9 cellular contexts compared by ENCODE assay signal in the genomic region with DNA sequence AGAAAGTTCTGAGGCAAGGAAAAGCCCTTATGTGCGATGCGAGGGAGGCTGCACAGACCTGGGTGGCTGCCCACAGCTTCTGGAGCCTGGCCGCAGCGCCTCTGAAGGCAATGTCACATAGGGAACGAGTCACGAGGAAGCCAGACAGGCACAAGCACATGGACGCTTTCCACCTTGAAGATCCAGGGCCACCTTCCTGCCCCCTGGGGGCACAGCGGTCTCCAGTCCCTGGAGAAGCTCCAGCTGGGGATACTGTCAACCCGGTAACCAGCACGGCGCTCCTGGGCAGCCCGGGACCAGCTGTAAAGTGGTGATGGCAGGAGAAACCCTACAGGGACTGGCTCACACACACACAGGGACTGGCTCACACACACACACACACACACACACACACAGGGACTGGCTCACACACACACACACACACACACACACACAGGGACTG.
DNase-seq lines count a peak whose midpoint lies in the region; ATAC-seq and TF ChIP-seq lines count a peak whose summit lies in the region.
"Had no signal": no experiment of that assay in that cellular context is flagged by ENCODE, and none has a peak within 500 bp of the region (broad histone marks: within the 10 kb centered on the region; RNA-seq: fewer than 3 reads in every experiment).

No MANE protein-coding gene starts in this region.

- H3K27ac ChIP-seq in Panc1 (ENCODE audit: low read length) (no peak overlapping the region), parathyroid adenoma (no peak overlapping the region)

- peaks cover 15% of the 10 kb centered on the region for H3K9me3 Mint-ChIP-seq in T-helper 2 cell treated with Interferon-gamma antibody and Interleukin-4, amounts not matched to agents 5 μg/mL and 100 μg/mL, for 36 hours

- intact Hi-C loops in Panc1 (cut with micrococcal nuclease; ENCODE audit: unreplicated experiment) = no loop called here

- DNase-seq in AG10803 (ENCODE audit: low read depth) (peak; percentile 29), Panc1 (ENCODE audit: low read depth, low spot score) (no peak), foreskin fibroblast (peak in 1 of 2 donors; percentile 9)
- DNase-seq in T-helper 2 cell treated with Interferon-gamma antibody and Interleukin-4, amounts not matched to agents 5 μg/mL and 100 μg/mL, for 36 hours (ENCODE audit: low spot score) = no peak
- DNase-seq: activated T-cell treated with anti-CD3 and anti-CD28 coated beads, Interleukin-2, amount 50 U/mL, for 24 hours had no signal

- no peak overlapping the region for H3K27ac Mint-ChIP-seq in T-helper 2 cell treated with Interferon-gamma antibody and Interleukin-4, amounts not matched to agents 5 μg/mL and 100 μg/mL, for 36 hours
- H3K27ac Mint-ChIP-seq: activated T-cell treated with anti-CD3 and anti-CD28 coated beads, Interleukin-2, amount 50 U/mL, for 24 hours had no signal

- H3K4me1 ChIP-seq in Panc1 (ENCODE audit: control insufficient read depth, insufficient read depth, low read length) (peaks cover 3% of the 10 kb centered on the region; the same call in 1 of the 2 replicates), parathyroid adenoma (no peaks in the 10 kb centered on the region)

- CTCF ChIA-PET in Panc1 (lab: Charles Lee) = no interaction called here

- POLR2A ChIA-PET in Panc1 (lab: Charles Lee) = no interaction called here

- H3K4me3 ChIP-seq in AG10803 (ENCODE audit: low read length) = peak overlapping the region; percentile 53
- peak overlapping the region; percentile 15 to 44; a peak in 3 of 4 replicates for H3K4me3 ChIP-seq in Panc1 (ENCODE audit: low read depth in 2 of 2, low read length in 2 of 2)
- peak overlapping the region; percentile 41 to 44 for H3K4me3 ChIP-seq in foreskin fibroblast (ENCODE audit: low read depth in 1 of 2, low read length in 2 of 2)
- H3K4me3 ChIP-seq in parathyroid adenoma (ENCODE audit: low read depth, low read length) = no peak overlapping the region

- no peak overlapping the region for H3K9ac ChIP-seq in parathyroid adenoma

- H3K36me3 ChIP-seq in Panc1 (ENCODE audit: control insufficient read depth, insufficient read depth, low read length) = no peaks in the 10 kb centered on the region
- no peaks in the 10 kb centered on the region for H3K36me3 ChIP-seq in parathyroid adenoma (ENCODE audit: control insufficient read depth, insufficient read depth, low read length)

- H3K9me3 ChIP-seq in Panc1 (ENCODE audit: control insufficient read depth, insufficient read depth, low read depth, low read length) (no peaks in the 10 kb centered on the region), parathyroid adenoma (ENCODE audit: control insufficient read depth, low read length) (no peaks in the 10 kb centered on the region)

- no peaks in the 10 kb centered on the region for H3K36me3 Mint-ChIP-seq in T-helper 2 cell treated with Interferon-gamma antibody and Interleukin-4, amounts not matched to agents 5 μg/mL and 100 μg/mL, for 36 hours (ENCODE audit: low read depth)

- peak overlapping the region; percentile 3 for H3K4me2 ChIP-seq in parathyroid adenoma (ENCODE audit: low read length)

- no peak for TF ChIP-seq CTCF in AG10803 (conservative IDR thresholded peaks at IDR 0.05; ENCODE audit: low read length)
- no peak for TF ChIP-seq CTCF in Panc1 (IDR thresholded peaks at IDR 0.05)
- no peak for TF ChIP-seq CTCF in foreskin fibroblast (IDR thresholded peaks at IDR 0.05; ENCODE audit: low read depth, low read length)
- TF ChIP-seq CTCF in parathyroid adenoma (IDR thresholded peaks at IDR 0.05) = no peak

- no peak overlapping the region for H3K4me3 Mint-ChIP-seq in T-helper 2 cell treated with Interferon-gamma antibody and Interleukin-4, amounts not matched to agents 5 μg/mL and 100 μg/mL, for 36 hours
- H3K4me3 Mint-ChIP-seq: activated T-cell treated with anti-CD3 and anti-CD28 coated beads, Interleukin-2, amount 50 U/mL, for 24 hours had no signal

- H3K79me2 ChIP-seq in parathyroid adenoma = no peaks in the 10 kb centered on the region

- no peaks in the 10 kb centered on the region for H3K27me3 Mint-ChIP-seq in T-helper 2 cell treated with Interferon-gamma antibody and Interleukin-4, amounts not matched to agents 5 μg/mL and 100 μg/mL, for 36 hours (ENCODE audit: low read depth)
- H3K27me3 Mint-ChIP-seq: activated T-cell treated with anti-CD3 and anti-CD28 coated beads, Interleukin-2, amount 50 U/mL, for 24 hours had no signal

- ATAC-seq in Panc1 (peak; percentile 68; the same call in 1 of the 2 replicates), HG03159 (IDR thresholded peaks at IDR 0.05; ENCODE audit: unreplicated experiment) (no peak), HG02623 (IDR thresholded peaks at IDR 0.05; ENCODE audit: unreplicated experiment) (no peak), HG02759 (IDR thresholded peaks at IDR 0.05; ENCODE audit: unreplicated experiment) (no peak)

- peak overlapping the region; percentile 33 for H2AFZ ChIP-seq in parathyroid adenoma

- H3K4me1 Mint-ChIP-seq in T-helper 2 cell treated with Interferon-gamma antibody and Interleukin-4, amounts not matched to agents 5 μg/mL and 100 μg/mL, for 36 hours (ENCODE audit: low read depth) = no peaks in the 10 kb centered on the region

- in situ Hi-C loops in Panc1 (cut with HindIII; ENCODE audit: low pct_unique_long_range_greater_than_20kb, low sequenced_read_pairs) = no loop called here

- no TSS peak for BruUV-seq in Panc1 (replicated peaks; lab: Mats Ljungman, UMichigan)

- H3K27me3 ChIP-seq in Panc1 (ENCODE audit: control insufficient read depth, insufficient read depth, low read length) = no peaks in the 10 kb centered on the region; the same call in 1 of the 2 replicates
- no peaks in the 10 kb centered on the region for H3K27me3 ChIP-seq in parathyroid adenoma (ENCODE audit: control insufficient read depth, insufficient read depth, low read length)
